ENCODE assay signal across 8 cellular contexts in the genomic region with DNA sequence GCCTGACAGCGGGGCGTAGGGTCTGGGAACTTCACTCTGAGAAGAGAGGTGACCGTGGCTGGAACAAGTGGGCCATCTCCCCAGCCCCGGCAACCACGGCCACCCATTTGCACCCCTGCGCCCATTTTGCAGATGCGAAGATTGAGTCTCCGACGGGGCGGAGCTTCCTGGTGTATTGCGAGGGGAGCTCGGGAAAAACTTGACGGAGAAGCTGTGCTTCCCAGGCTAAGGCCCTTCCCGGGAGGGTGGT. TPM values are rescaled to one million over a fixed set of nuclear protein-coding genes. Genes with fewer than 3 reads are reported as not detected.
A peak's percentile ranks its signal among the peaks of the same experiment; 100 is the strongest.
DNase-seq lines count a peak whose midpoint lies in the region; ATAC-seq and TF ChIP-seq lines count a peak whose summit lies in the region.

No MANE protein-coding gene starts in this region.

- ATAC-seq in HG03378 (IDR thresholded peaks at IDR 0.05; ENCODE audit: unreplicated experiment), result peak; percentile 17
- no peak for ATAC-seq in lung (ENCODE audit: insufficient read depth, low FRiP score)
- no peak for ATAC-seq in aorta (ENCODE audit: low FRiP score)
- no peak for ATAC-seq in HG02763 (IDR thresholded peaks at IDR 0.05; ENCODE audit: unreplicated experiment)

- H3K9ac ChIP-seq in adipocyte (ENCODE audit: low read length), result peak overlapping the region; percentile 98

- H3K4me1 Mint-ChIP-seq in activated naive CD4-positive, alpha-beta T cell treated with anti-CD3 and anti-CD28 coated beads for 36 hours (ENCODE audit: low read depth), result peaks cover 16% of the 10 kb centered on the region

- no peaks in the 10 kb centered on the region for H3K27me3 Mint-ChIP-seq in activated naive CD4-positive, alpha-beta T cell treated with anti-CD3 and anti-CD28 coated beads for 36 hours (ENCODE audit: low read depth)

- H3K27me3 ChIP-seq in adipocyte (replicated peaks; ENCODE audit: control insufficient read depth, insufficient read depth, low read length) (no peaks in the 10 kb centered on the region), lung (ENCODE audit: control insufficient read depth, insufficient read depth) (no peaks in the 10 kb centered on the region), aorta (ENCODE audit: control insufficient read depth in 1 of 2, insufficient read depth in 2 of 2, low read length in 1 of 2) (no peaks in the 10 kb centered on the region)

- peak overlapping the region; percentile 93 for H3K4me3 ChIP-seq in adipocyte (ENCODE audit: low read length)
- peak overlapping the region; percentile 85 for H3K4me3 ChIP-seq in lung
- peak overlapping the region; percentile 42 to 67 for H3K4me3 ChIP-seq in aorta (ENCODE audit: low read length in 2 of 2)

- H3K36me3 Mint-ChIP-seq in activated naive CD4-positive, alpha-beta T cell treated with anti-CD3 and anti-CD28 coated beads for 36 hours (ENCODE audit: low read depth), result peaks cover 5% of the 10 kb centered on the region

- peak overlapping the region; percentile 93 for H3K4me3 Mint-ChIP-seq in activated naive CD4-positive, alpha-beta T cell treated with anti-CD3 and anti-CD28 coated beads for 36 hours

- H3K27ac Mint-ChIP-seq in activated naive CD4-positive, alpha-beta T cell treated with anti-CD3 and anti-CD28 coated beads for 36 hours, result peak overlapping the region; percentile 100

- no peak for TF ChIP-seq CTCF in lung (IDR thresholded peaks at IDR 0.05; ENCODE audit: control extremely low read depth, extremely low read depth)

- H3K9me3 ChIP-seq in adipocyte (ENCODE audit: control insufficient read depth, low read length), result no peaks in the 10 kb centered on the region
- H3K9me3 ChIP-seq in lung (ENCODE audit: control insufficient read depth in 2 of 2, insufficient read depth in 1 of 2, low read length in 1 of 2), result peaks cover 0 to 2% of the 10 kb centered on the region in 2 donors
- H3K9me3 ChIP-seq in aorta (ENCODE audit: control insufficient read depth, low read length), result no peaks in the 10 kb centered on the region

- intact Hi-C loops in activated naive CD4-positive, alpha-beta T cell treated with anti-CD3 and anti-CD28 coated beads for 36 hours (cut with micrococcal nuclease), result loop anchor here (2.0 to 5.0 kb wide), 3 partner anchors 91 to 1004 kb away; partner anchors contain the start of genes STK4 and ZSWIM1
- intact Hi-C loops in aorta (cut with DNase I), result loop anchor here (2.0 to 5.0 kb wide), 4 partner anchors 37 to 614 kb away; partner anchors contain the start of genes CTSA (in 1 of the 2), NCOA5 (in 1 of the 2), NEURL2 (in 1 of the 2) and PCIF1 (in 1 of the 2)

- H3K27ac ChIP-seq in lung (ENCODE audit: low read depth in 1 of 2, low read length in 1 of 2), result peak overlapping the region; percentile 99
- H3K27ac ChIP-seq in aorta (ENCODE audit: low read depth in 1 of 2, low read length in 2 of 2), result peak overlapping the region; percentile 58 to 69

- CTCF ChIA-PET in activated naive CD4-positive, alpha-beta T cell treated with anti-CD3 and anti-CD28 coated beads for 36 hours (lab: Charles Lee), result interaction anchor here (1.3 to 5.8 kb wide), 16 partner anchors 12 to 203 kb away, joined by 3 to 62 read pairs (median 14); no protein-coding TSS in a partner anchor

- H3K4me1 ChIP-seq in adipocyte (ENCODE audit: control insufficient read depth, insufficient read depth, low read length), result peaks cover 35% of the 10 kb centered on the region
- peaks cover 0 to 2% of the 10 kb centered on the region in 2 donors for H3K4me1 ChIP-seq in lung (ENCODE audit: control insufficient read depth in 2 of 2, insufficient read depth in 2 of 2, low read length in 2 of 2)
- H3K4me1 ChIP-seq in aorta (ENCODE audit: control insufficient read depth in 1 of 2, insufficient read depth in 2 of 2, low read length in 2 of 2), result no peaks in the 10 kb centered on the region

- no peaks in the 10 kb centered on the region for H3K9me3 Mint-ChIP-seq in activated naive CD4-positive, alpha-beta T cell treated with anti-CD3 and anti-CD28 coated beads for 36 hours

- H3K36me3 ChIP-seq in adipocyte (ENCODE audit: control insufficient read depth, insufficient read depth, low read length, severe bottlenecking) (peaks cover 21% of the 10 kb centered on the region), lung (ENCODE audit: control insufficient read depth in 2 of 2, insufficient read depth in 2 of 2, low read length in 2 of 2) (peaks cover 6 to 23% of the 10 kb centered on the region in 2 donors), aorta (ENCODE audit: control insufficient read depth in 1 of 2, insufficient read depth in 2 of 2, low read length in 1 of 2) (no peaks in the 10 kb centered on the region)

- DNase-seq in activated naive CD4-positive, alpha-beta T cell treated with anti-CD3 and anti-CD28 coated beads for 36 hours, result peak; percentile 62
- DNase-seq in activated naive CD4-positive, alpha-beta T cell treated with Interleukin-2 at 50 U/mL for 16 hours, result no peak
- DNase-seq in adipocyte (ENCODE audit: low read depth) (no peak), lung (ENCODE audit: low spot score) (no peak), aorta (no peak)
- DNase-seq in stimulated activated CD4-positive, alpha-beta T cell treated with anti-CD3 and anti-CD28 coated beads, Interleukin-2, amount 100 ng/mL, for 48 hours, result no peak

- WGBS in lung, 2 donors, result 4 to 9% methylated on average over 13 to 14 of the region's 14 CpGs
- 3 to 4% methylated on average over 14 of the region's 14 CpGs for WGBS in aorta, 2 donors

RNA-seq across cellular contexts. Expression of gene ZNF335, which starts 0.7 kb away (rescaled TPM):
- 10 to 100 TPM; 26.8 to 28.0 TPM for total RNA-seq in activated naive CD4-positive, alpha-beta T cell treated with anti-CD3 and anti-CD28 coated beads for 36 hours
- total RNA-seq in lung (10 to 100 TPM; 19.0 to 23.6 TPM), aorta (10 to 100 TPM; 18.4 to 22.7 TPM)
- polyA plus RNA-seq in lung (10 to 100 TPM; 12.8 to 13.0 TPM), aorta (10 to 100 TPM in 1 of 2 donors, 1 to 10 TPM in 1; 2.8 to 31.4 TPM)

RNA-seq across cellular contexts. Expression of gene PCIF1, which starts 36.9 kb away (rescaled TPM):
- 10 to 100 TPM; 39.2 to 39.5 TPM for total RNA-seq in activated naive CD4-positive, alpha-beta T cell treated with anti-CD3 and anti-CD28 coated beads for 36 hours
- total RNA-seq in lung (10 to 100 TPM; 27.7 to 48.1 TPM), aorta (10 to 100 TPM; 32.5 to 33.3 TPM)
- polyA plus RNA-seq in lung (10 to 100 TPM; 28.4 to 35.6 TPM), aorta (10 to 100 TPM; 15.5 to 43.4 TPM)

RNA-seq across cellular contexts. Expression of gene MMP9, which starts 37.4 kb away (rescaled TPM):
- not detected for total RNA-seq in activated naive CD4-positive, alpha-beta T cell treated with anti-CD3 and anti-CD28 coated beads for 36 hours
- total RNA-seq in lung (10 to 100 TPM; 31.1 to 35.0 TPM), aorta (1 to 10 TPM; 5.1 to 6.0 TPM)
- polyA plus RNA-seq in lung (10 to 100 TPM in 1 of 2 donors, 1 to 10 TPM in 1; 3.1 to 47.7 TPM), aorta (1 to 10 TPM in 1 of 2 donors, under 1 TPM in 1; 0.15 to 3.1 TPM)

RNA-seq across cellular contexts. Expression of gene SLC12A5, which starts 57.7 kb away (rescaled TPM):
- total RNA-seq in activated naive CD4-positive, alpha-beta T cell treated with anti-CD3 and anti-CD28 coated beads for 36 hours, result not detected
- under 1 TPM in 1 of 2 donors, not detected in 1; 0.52 TPM for total RNA-seq in lung
- not detected for polyA plus RNA-seq in lung
- 1 to 10 TPM in 1 of 2 donors, under 1 TPM in 1; 0.94 to 2.4 TPM for total RNA-seq in aorta
- polyA plus RNA-seq in aorta, result not detected

RNA-seq across cellular contexts. Expression of gene PLTP, which starts 59.4 kb away (rescaled TPM):
- total RNA-seq in activated naive CD4-positive, alpha-beta T cell treated with anti-CD3 and anti-CD28 coated beads for 36 hours, result 1 to 10 TPM; 4.3 to 4.8 TPM
- total RNA-seq in lung, result 10 to 100 TPM; 63.6 to 97.7 TPM
- 100 to 1,000 TPM in 1 of 2 donors, 10 to 100 TPM in 1; 26.9 to 125 TPM for polyA plus RNA-seq in lung
- 100 to 1,000 TPM; 113 to 445 TPM for total RNA-seq in aorta
- polyA plus RNA-seq in aorta, result 100 to 1,000 TPM in 1 of 2 donors, 10 to 100 TPM in 1; 80.7 to 103 TPM

Comparison
In these comparisons a context has a peak if more than half of its experiments do, and no peak if none do; other contexts are left out.
1. RNA of gene MMP9, which starts 37.4 kb away (total RNA-seq): 31.1 to 35.0 TPM in lung and 5.1 to 6.0 TPM in aorta; not detected in activated naive CD4-positive, alpha-beta T cell treated with anti-CD3 and anti-CD28 coated beads for 36 hours; every median in the first group is over 4 times any median in the second.
2. Peak in every context shown above with its lines, with median percentiles within 50 percentile points of each other: H3K4me3 ChIP-seq.